ENCODE assay signal across 1 cellular context in genomic region chr1:39805385-39805784, GRCh38.
TF ChIP-seq lines count a peak whose summit lies in the region.

No MANE protein-coding gene starts in this region.

TF ChIP-seq in HEK293, 187 proteins besides CTCF, POLR2A, EP300 and RAD21 (continued from another document):
- TF ChIP-seq, protein P1, sequence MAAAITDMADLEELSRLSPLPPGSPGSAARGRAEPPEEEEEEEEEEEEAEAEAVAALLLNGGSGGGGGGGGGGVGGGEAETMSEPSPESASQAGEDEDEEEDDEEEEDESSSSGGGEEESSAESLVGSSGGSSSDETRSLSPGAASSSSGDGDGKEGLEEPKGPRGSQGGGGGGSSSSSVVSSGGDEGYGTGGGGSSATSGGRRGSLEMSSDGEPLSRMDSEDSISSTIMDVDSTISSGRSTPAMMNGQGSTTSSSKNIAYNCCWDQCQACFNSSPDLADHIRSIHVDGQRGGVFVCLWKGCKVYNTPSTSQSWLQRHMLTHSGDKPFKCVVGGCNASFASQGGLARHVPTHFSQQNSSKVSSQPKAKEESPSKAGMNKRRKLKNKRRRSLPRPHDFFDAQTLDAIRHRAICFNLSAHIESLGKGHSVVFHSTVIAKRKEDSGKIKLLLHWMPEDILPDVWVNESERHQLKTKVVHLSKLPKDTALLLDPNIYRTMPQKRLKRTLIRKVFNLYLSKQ (tag by site-specific recombination; IDR thresholded peaks at IDR 0.05; ENCODE audit: borderline replicate concordance) = no peak
- no peak for TF ChIP-seq ZBTB7A (tag by site-specific recombination; IDR thresholded peaks at IDR 0.05; ENCODE audit: low read depth)
- peak; percentile 86 for TF ChIP-seq SETDB1 (IDR thresholded peaks at IDR 0.05; ENCODE audit: insufficient read length, low read length)
- TF ChIP-seq HOXC10 (CRISPR knock-in tag; IDR thresholded peaks at IDR 0.05) = no peak
- no peak for TF ChIP-seq REST (tag by site-specific recombination; IDR thresholded peaks at IDR 0.05)
- TF ChIP-seq ZNF621 (tag by site-specific recombination; IDR thresholded peaks at IDR 0.05) = no peak
- no peak for TF ChIP-seq BCL11A (tag by site-specific recombination; IDR thresholded peaks at IDR 0.05; ENCODE audit: low read depth)
- TF ChIP-seq SP3 (tag by site-specific recombination; IDR thresholded peaks at IDR 0.05) = no peak
